Comparison of ENCODE assay signal across 8 cellular contexts in the genomic region with DNA sequence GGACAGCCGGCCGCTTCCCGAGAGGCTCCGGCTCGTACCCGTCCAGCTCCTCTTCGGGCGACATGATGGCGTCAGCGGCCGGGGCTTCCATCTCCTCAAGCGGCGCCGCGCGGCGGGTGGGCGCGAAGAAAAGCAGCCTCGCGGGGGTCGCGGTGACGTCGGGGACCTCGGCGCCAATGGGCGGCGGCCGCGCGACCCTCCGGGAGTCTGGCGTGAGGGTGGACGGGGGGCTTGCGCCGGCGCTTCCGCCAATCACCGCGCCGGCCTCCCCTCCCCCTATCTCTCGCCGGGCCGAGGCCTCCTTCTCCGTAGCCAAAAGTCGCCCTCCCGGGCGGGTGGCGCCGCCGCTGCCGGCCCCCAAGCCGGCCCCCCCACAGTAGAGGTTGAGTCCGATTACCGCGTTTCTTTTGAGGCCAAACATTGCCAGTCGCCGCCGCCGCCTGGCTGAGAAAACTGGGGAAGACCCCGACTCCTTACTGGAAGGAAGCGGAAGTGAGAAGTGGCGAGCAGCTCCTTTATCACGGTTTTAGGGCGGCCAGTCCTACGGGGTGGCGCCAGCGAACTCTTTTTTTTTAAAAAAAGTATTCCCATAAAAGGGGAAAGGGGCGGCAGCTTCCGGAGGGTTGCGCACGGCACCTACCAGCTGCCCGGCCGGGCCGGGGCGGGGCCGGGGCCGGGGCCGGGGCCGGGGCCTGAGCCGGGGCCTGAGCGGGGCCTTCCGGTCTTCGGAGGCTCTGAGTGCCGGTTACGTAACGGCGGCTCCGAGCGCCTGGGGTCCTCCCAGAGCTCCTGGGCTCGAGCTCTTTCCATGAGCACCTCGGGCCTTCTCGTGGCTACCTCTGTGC. TPM values are rescaled to one million over a fixed set of nuclear protein-coding genes. Genes with fewer than 3 reads are reported as not detected.
A peak's percentile ranks its signal among the peaks of the same experiment; 100 is the strongest.
DNase-seq lines count a peak whose midpoint lies in the region; ATAC-seq and TF ChIP-seq lines count a peak whose summit lies in the region.

Gene MCL1 (minus strand): TSS at position 501 of the 845 bp plus-strand sequence. CDS start 80 bp downstream, at position 421.

- intact Hi-C loops in spleen (cut with DNase I; ENCODE audit: low total_unique reads) = no loop called here

- peak in 6 of 11 experiments; percentile 19 to 52 (median 26) for TF ChIP-seq CTCF in spleen (IDR thresholded peaks at IDR 0.05 in 8 of 11, conservative IDR thresholded peaks at IDR 0.05 in 3 of 11)

- peak; percentile 94 for DNase-seq in AG08395 (ENCODE audit: low spot score)
- DNase-seq in NCI-H226 = peak; percentile 95
- DNase-seq in activated CD4-positive, CD25-positive, alpha-beta regulatory T cell (lab: John Stamatoyannopoulos, UW) = peak; percentile 62 to 78 (median 72)
- peak; percentile 21 to 97 (median 87) for DNase-seq in caudate nucleus (lab: John Stamatoyannopoulos, UW)
- DNase-seq in inferior parietal cortex (ENCODE audit: extremely low spot score) = peak; percentile 94
- peak; percentile 97 for DNase-seq in spleen

- TF ChIP-seq POLR2A in spleen (IDR thresholded peaks at IDR 0.05) = peak; percentile 93 to 98 (median 97)

- 0 to 1% (median 0%) methylated on average over 38 to 94 of the region's 94 CpGs for WGBS in spleen, 5 donors

- H3K27ac ChIP-seq in caudate nucleus (ENCODE audit: low read depth, low read length) = peak within 1 kb of the TSS; percentile 99
- H3K27ac ChIP-seq in spleen = peak within 1 kb of the TSS; percentile 95 to 100 (median 100)

- peak; percentile 94 for ATAC-seq in GM18909 (IDR thresholded peaks at IDR 0.05; ENCODE audit: poor library complexity, unreplicated experiment)
- peak; percentile 84 for ATAC-seq in HG03159 (IDR thresholded peaks at IDR 0.05; ENCODE audit: unreplicated experiment)

- no peaks in the 10 kb centered on the region for H3K9me3 ChIP-seq in spleen

- H3K27me3 ChIP-seq in spleen (replicated peaks in 1 of 7) = no peaks in the 10 kb centered on the region

- peaks cover 0 to 41% (median 27%) of the 10 kb centered on the region in 6 donors for H3K36me3 ChIP-seq in spleen

- peaks cover 26 to 64% (median 44%) of the 10 kb centered on the region in 6 donors for H3K4me1 ChIP-seq in spleen

- peak within 1 kb of the TSS; percentile 70 to 96 (median 84) for H3K4me3 ChIP-seq in spleen

RNA-seq across cellular contexts. Expression of gene MCL1, which starts in this region (rescaled TPM):
- 100 to 1,000 TPM; 261 to 435 (median 336) TPM for total RNA-seq in spleen
- 100 to 1,000 TPM in 1 of 3 donors, 10 to 100 TPM in 2; 75.8 to 118 (median 85.9) TPM for polyA plus RNA-seq in spleen

Comparison
In these comparisons a context has a peak if more than half of its experiments do, and no peak if none do; other contexts are left out.
1. Peak in every context shown above with its lines: DNase-seq, ATAC-seq, H3K4me3 ChIP-seq and H3K27ac ChIP-seq.